ENCODE assay signal across 15 cellular contexts in the genomic region with DNA sequence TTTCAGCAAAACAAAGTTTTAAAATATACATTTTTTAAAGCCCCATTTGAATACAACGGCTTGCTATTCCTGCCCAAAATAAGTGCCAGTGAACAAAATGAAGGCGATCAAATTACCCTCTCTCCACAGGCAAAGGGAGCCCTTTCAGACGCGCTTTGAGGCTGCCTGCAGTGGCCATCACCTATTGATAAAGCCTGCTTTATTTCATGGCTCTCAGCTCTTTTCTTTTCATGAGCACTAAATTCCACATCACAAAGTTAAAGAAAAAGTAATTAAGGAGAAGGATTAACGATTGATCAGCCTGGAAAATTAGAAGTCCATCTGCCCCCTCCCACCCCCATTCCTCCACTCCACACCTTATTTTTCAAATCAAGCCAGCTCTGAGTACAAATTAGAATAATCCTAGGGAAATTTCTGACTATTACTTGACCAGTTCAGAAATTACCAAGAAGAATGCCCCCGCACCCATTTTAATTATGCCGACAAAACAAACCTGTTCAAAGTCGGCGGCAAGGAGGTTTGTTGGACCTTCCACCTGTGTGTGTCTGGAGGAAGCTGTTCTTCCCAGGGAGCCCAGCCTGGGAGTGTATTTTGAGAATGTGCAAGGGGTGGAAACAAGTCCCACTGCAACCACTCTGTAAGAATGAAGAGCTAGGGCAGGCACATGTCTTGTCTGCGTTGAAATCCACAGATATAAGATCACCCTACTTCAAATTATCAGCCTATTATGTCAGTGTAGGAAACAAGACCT.
"Had no signal": no experiment of that assay in that cellular context is flagged by ENCODE, and none has a peak within 500 bp of the region (broad histone marks: within the 10 kb centered on the region; RNA-seq: fewer than 3 reads in every experiment).

No MANE protein-coding gene starts in this region.

- ATAC-seq: activated CD8-positive, alpha-beta T cell treated with anti-CD3 and anti-CD28 coated beads, Interleukin-2, amount 10 ng/mL, durations not matched to agents 7 days and 5 days; effector memory CD8-positive, alpha-beta T cell; left cardiac atrium; T-helper 17 cell; upper lobe of right lung had no signal

- DNase-seq: activated CD4-positive, alpha-beta T cell treated with anti-CD3 and anti-CD28 coated beads for 48 hours; activated CD8-positive, alpha-beta memory T cell treated with anti-CD3 and anti-CD28 coated beads, Interleukin-2, amount 50 U/mL, for 4 hours; activated CD8-positive, alpha-beta T cell treated with anti-CD3 and anti-CD28 coated beads, Interleukin-2, amount 10 ng/mL, durations not matched to agents 7 days and 5 days; activated naive CD8-positive, alpha-beta T cell treated with anti-CD3 and anti-CD28 coated beads, Interleukin-2, amount 10 ng/mL, durations not matched to agents 7 days and 5 days; brain microvascular endothelial cell; effector memory CD8-positive, alpha-beta T cell; left cardiac atrium; lower lobe of right lung; midbrain; stimulated activated CD4-positive, alpha-beta T cell treated with anti-CD3 and anti-CD28 coated beads, Interleukin-12 subunit alpha, Interleukin-12 subunit beta, amount 100 ng/mL, for 4 hours; stimulated activated CD4-positive, alpha-beta T cell treated with anti-CD3 and anti-CD28 coated beads, Interleukin-2, amount 100 ng/mL, for 24 hours; stomach; T-helper 17 cell; testis; upper lobe of right lung had no signal
